Comparison of ENCODE assay signal across 32 cellular contexts in the genomic region with DNA sequence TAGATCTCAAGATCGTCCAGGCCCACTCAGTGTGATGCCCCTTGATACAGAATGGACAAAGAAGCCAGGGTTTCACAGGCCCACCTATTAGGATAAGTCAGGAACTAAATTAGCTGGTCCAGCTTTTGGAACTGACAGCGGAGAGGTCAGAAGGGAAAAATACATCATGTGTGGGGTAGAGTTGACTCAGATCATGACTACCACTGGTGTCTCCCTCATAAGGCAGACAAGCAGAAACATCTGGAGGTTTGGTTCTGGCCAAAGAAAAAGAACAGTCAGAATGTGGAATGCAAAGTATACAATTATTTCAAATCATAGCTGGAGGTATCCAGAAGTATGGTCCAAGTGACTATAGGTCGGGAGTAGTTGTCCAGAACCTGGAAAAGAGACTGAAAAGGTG.
"Had no signal": no experiment of that assay in that cellular context is flagged by ENCODE, and none has a peak within 500 bp of the region (broad histone marks: within the 10 kb centered on the region; RNA-seq: fewer than 3 reads in every experiment).

No MANE protein-coding gene starts in this region.

- H3K27ac Mint-ChIP-seq: activated B cell treated with CpG ODN at 0.5 μM for 24 hours; activated CD4-positive, alpha-beta memory T cell treated with anti-CD3 and anti-CD28 coated beads for 36 hours; activated CD4-positive, alpha-beta T cell treated with anti-CD3 and anti-CD28 coated beads, Interleukin-2, amount 10 ng/mL, durations not matched to agents 24 days and 14 days; activated CD8-positive, alpha-beta memory T cell treated with anti-CD3 and anti-CD28 coated beads, Interleukin-2, amount 10 ng/mL, durations not matched to agents 7 days and 5 days; activated CD8-positive, alpha-beta T cell treated with anti-CD3 and anti-CD28 coated beads, Interleukin-2, amount 10 ng/mL, durations not matched to agents 7 days and 5 days; activated naive CD4-positive, alpha-beta T cell treated with anti-CD3 and anti-CD28 coated beads for 36 hours; activated naive CD4-positive, alpha-beta T cell treated with anti-CD3 and anti-CD28 coated beads, Interleukin-2, amount 50 U/mL, for 72 hours; activated naive CD8-positive, alpha-beta T cell treated with anti-CD3 and anti-CD28 coated beads for 36 hours; activated T-cell treated with anti-CD3 and anti-CD28 coated beads, Interleukin-2, amount 50 U/mL, for 24 hours; activated T-helper 2 cell treated with anti-CD3 and anti-CD28 coated beads, Interferon-gamma antibody, Interleukin-2, Interleukin-4, amounts not matched to agents 10 μg/mL and 5 μg/mL and 100 μg/mL, durations not matched to agents 14 hours and 24 hours and 36 hours; T-helper 1 cell treated with Interleukin-12 subunit alpha and Interleukin-12 subunit beta and Interleukin-4 antibody, amounts not matched to agents 30 μg/mL and 1 μg/mL, for 36 hours; T-helper 2 cell treated with Interferon-gamma antibody and Interleukin-4, amounts not matched to agents 5 μg/mL and 100 μg/mL, for 36 hours had no signal

- H3K9me3 Mint-ChIP-seq: activated CD4-positive, alpha-beta memory T cell treated with anti-CD3 and anti-CD28 coated beads for 36 hours; activated CD4-positive, alpha-beta T cell treated with anti-CD3 and anti-CD28 coated beads, Interleukin-2, amount 10 ng/mL, durations not matched to agents 24 days and 14 days; activated naive CD4-positive, alpha-beta T cell treated with anti-CD3 and anti-CD28 coated beads for 36 hours; activated naive CD8-positive, alpha-beta T cell treated with anti-CD3 and anti-CD28 coated beads for 36 hours; activated T-cell treated with anti-CD3 and anti-CD28 coated beads, Interleukin-2, amount 50 U/mL, for 24 hours; activated T-helper 2 cell treated with anti-CD3 and anti-CD28 coated beads, Interferon-gamma antibody, Interleukin-2, Interleukin-4, amounts not matched to agents 10 μg/mL and 5 μg/mL and 100 μg/mL, durations not matched to agents 14 hours and 24 hours and 36 hours; T-helper 1 cell treated with Interleukin-12 subunit alpha and Interleukin-12 subunit beta and Interleukin-4 antibody, amounts not matched to agents 30 μg/mL and 1 μg/mL, for 36 hours; T-helper 2 cell treated with Interferon-gamma antibody and Interleukin-4, amounts not matched to agents 5 μg/mL and 100 μg/mL, for 36 hours had no signal

- H3K27me3 Mint-ChIP-seq: activated B cell treated with CpG ODN at 0.5 μM for 24 hours; activated CD4-positive, alpha-beta T cell treated with anti-CD3 and anti-CD28 coated beads, Interleukin-2, amount 10 ng/mL, durations not matched to agents 24 days and 14 days; activated CD8-positive, alpha-beta memory T cell treated with anti-CD3 and anti-CD28 coated beads, Interleukin-2, amount 10 ng/mL, durations not matched to agents 7 days and 5 days; activated naive CD8-positive, alpha-beta T cell treated with anti-CD3 and anti-CD28 coated beads for 36 hours had no signal

- H3K9me3 ChIP-seq: adrenal gland, body of pancreas had no signal

- H3K4me3 ChIP-seq: adrenal gland, body of pancreas, breast epithelium had no signal

- H3K36me3 Mint-ChIP-seq: activated CD4-positive, alpha-beta memory T cell treated with anti-CD3 and anti-CD28 coated beads for 36 hours; activated CD8-positive, alpha-beta memory T cell treated with anti-CD3 and anti-CD28 coated beads, Interleukin-2, amount 10 ng/mL, durations not matched to agents 7 days and 5 days; activated naive CD8-positive, alpha-beta T cell treated with anti-CD3 and anti-CD28 coated beads for 36 hours had no signal

- H3K4me3 Mint-ChIP-seq: activated B cell treated with CpG ODN at 0.5 μM for 24 hours; activated CD4-positive, alpha-beta memory T cell treated with anti-CD3 and anti-CD28 coated beads for 36 hours; activated CD4-positive, alpha-beta T cell treated with anti-CD3 and anti-CD28 coated beads, Interleukin-2, amount 10 ng/mL, durations not matched to agents 24 days and 14 days; activated CD8-positive, alpha-beta memory T cell treated with anti-CD3 and anti-CD28 coated beads, Interleukin-2, amount 10 ng/mL, durations not matched to agents 7 days and 5 days; activated CD8-positive, alpha-beta T cell treated with anti-CD3 and anti-CD28 coated beads, Interleukin-2, amount 10 ng/mL, durations not matched to agents 7 days and 5 days; activated naive CD4-positive, alpha-beta T cell treated with anti-CD3 and anti-CD28 coated beads for 36 hours; activated naive CD8-positive, alpha-beta T cell treated with anti-CD3 and anti-CD28 coated beads for 36 hours; activated T-cell treated with anti-CD3 and anti-CD28 coated beads, Interleukin-2, amount 50 U/mL, for 24 hours; T-helper 1 cell treated with Interleukin-12 subunit alpha and Interleukin-12 subunit beta and Interleukin-4 antibody, amounts not matched to agents 30 μg/mL and 1 μg/mL, for 36 hours; T-helper 2 cell treated with Interferon-gamma antibody and Interleukin-4, amounts not matched to agents 5 μg/mL and 100 μg/mL, for 36 hours had no signal

- ATAC-seq: activated CD8-positive, alpha-beta memory T cell treated with anti-CD3 and anti-CD28 coated beads, Interleukin-2, amount 10 ng/mL, durations not matched to agents 7 days and 5 days; activated CD8-positive, alpha-beta T cell treated with anti-CD3 and anti-CD28 coated beads, Interleukin-2, amount 10 ng/mL, durations not matched to agents 7 days and 5 days; activated naive CD4-positive, alpha-beta T cell treated with anti-CD3 and anti-CD28 coated beads, Interleukin-2, amount 50 U/mL, for 72 hours; body of pancreas had no signal

- H3K4me1 Mint-ChIP-seq: activated B cell treated with CpG ODN at 0.5 μM for 24 hours; activated CD4-positive, alpha-beta T cell treated with anti-CD3 and anti-CD28 coated beads, Interleukin-2, amount 10 ng/mL, durations not matched to agents 24 days and 14 days; activated CD8-positive, alpha-beta memory T cell treated with anti-CD3 and anti-CD28 coated beads, Interleukin-2, amount 10 ng/mL, durations not matched to agents 7 days and 5 days; activated naive CD8-positive, alpha-beta T cell treated with anti-CD3 and anti-CD28 coated beads for 36 hours had no signal

- DNase-seq: activated B cell treated with CpG ODN at 0.5 μM for 24 hours; activated CD4-positive, alpha-beta memory T cell treated with anti-CD3 and anti-CD28 coated beads for 36 hours; activated CD4-positive, alpha-beta T cell treated with anti-CD3 and anti-CD28 coated beads for 4 hours; activated CD4-positive, alpha-beta T cell treated with anti-CD3 and anti-CD28 coated beads, Interleukin-2, amount 10 ng/mL, durations not matched to agents 24 days and 14 days; activated CD4-positive, alpha-beta T cell treated with anti-CD3 and anti-CD28 coated beads, Interleukin-2, amount 50 U/mL, for 1 hour; activated CD4-positive, alpha-beta T cell treated with anti-CD3 and anti-CD28 coated beads, Interleukin-2, amount 50 U/mL, for 4 hours; activated CD4-positive, CD25-positive, alpha-beta regulatory T cell treated with anti-CD3 and anti-CD28 coated beads, Interleukin-2, amount 50 U/mL, for 72 hours; activated CD8-positive, alpha-beta memory T cell treated with anti-CD3 and anti-CD28 coated beads for 24 hours; activated CD8-positive, alpha-beta memory T cell treated with anti-CD3 and anti-CD28 coated beads, Interleukin-2, amount 10 ng/mL, durations not matched to agents 7 days and 5 days; activated CD8-positive, alpha-beta memory T cell treated with anti-CD3 and anti-CD28 coated beads, Interleukin-2, amount 50 U/mL, for 48 hours; activated CD8-positive, alpha-beta T cell treated with anti-CD3 and anti-CD28 coated beads, Interleukin-2, amount 10 ng/mL, durations not matched to agents 7 days and 5 days; activated effector memory CD4-positive, alpha-beta T cell treated with anti-CD3 and anti-CD28 coated beads, Interleukin-2, amount 50 U/mL, for 16 hours; activated gamma-delta T cell treated with Interleukin-2 at 50 U/mL for 16 hours; activated naive CD4-positive, alpha-beta T cell; activated naive CD4-positive, alpha-beta T cell treated with anti-CD3 and anti-CD28 coated beads for 36 hours; activated naive CD4-positive, alpha-beta T cell treated with anti-CD3 and anti-CD28 coated beads, Interleukin-2, amount 50 U/mL, for 16 hours; activated naive CD8-positive, alpha-beta T cell treated with anti-CD3 and anti-CD28 coated beads for 36 hours; activated T-cell treated with anti-CD3 and anti-CD28 coated beads, Interleukin-2, amount 50 U/mL, for 24 hours; activated T-cell treated with anti-CD3 and anti-CD28 coated beads, Interleukin-2, amount 50 U/mL, for 48 hours; adrenal gland; amniotic stem cell; aorta; body of pancreas; brain microvascular endothelial cell; central memory CD4-positive, alpha-beta T cell; T-helper 2 cell; T-helper 9 cell had no signal

- H3K36me3 ChIP-seq: adrenal gland, brain microvascular endothelial cell, breast epithelium had no signal

- H3K27me3 ChIP-seq: adrenal gland, body of pancreas, brain microvascular endothelial cell, breast epithelium had no signal
